Comparison of ENCODE assay signal across 13 cellular contexts in the genomic region with DNA sequence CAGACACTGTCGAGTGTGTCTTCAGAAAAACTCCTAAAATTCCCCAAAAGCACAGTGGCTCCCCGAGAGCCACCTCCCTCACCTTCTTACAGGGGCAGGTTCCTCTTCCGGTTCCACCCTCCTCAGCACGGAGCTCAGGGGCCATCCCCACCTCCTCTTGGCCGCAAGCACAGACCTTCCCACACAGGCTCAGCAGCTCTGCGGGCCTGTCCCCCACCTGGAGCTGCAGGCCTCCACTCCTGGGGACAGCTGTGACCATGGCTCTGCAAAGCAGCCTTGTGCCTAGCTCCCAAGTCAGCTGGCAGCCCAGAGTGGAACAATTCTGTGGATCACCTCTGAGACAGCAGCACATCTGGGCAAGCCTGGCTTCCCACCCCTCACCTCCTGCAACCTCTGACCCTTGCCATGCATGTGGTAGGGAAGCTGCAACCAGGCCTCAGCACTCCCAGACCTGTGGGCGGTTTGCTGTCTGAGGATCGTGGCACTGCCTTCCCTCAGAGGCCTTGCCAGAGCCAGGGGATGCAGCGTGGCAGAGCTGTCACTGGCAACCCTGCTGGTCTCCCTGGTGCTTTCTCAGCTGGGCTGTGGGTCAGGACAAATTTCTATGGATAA.
DNase-seq lines count a peak whose midpoint lies in the region; ATAC-seq and TF ChIP-seq lines count a peak whose summit lies in the region.
"Had no signal": no experiment of that assay in that cellular context is flagged by ENCODE, and none has a peak within 500 bp of the region (broad histone marks: within the 10 kb centered on the region; RNA-seq: fewer than 3 reads in every experiment).

No MANE protein-coding gene starts in this region.

- H3K4me3 ChIP-seq in right cardiac atrium (ENCODE audit: low read length) = no peak overlapping the region
- no peak overlapping the region for H3K4me3 ChIP-seq in upper lobe of right lung
- no peak overlapping the region for H3K4me3 ChIP-seq in gastrocnemius medialis
- H3K4me3 ChIP-seq: gastroesophageal sphincter had no signal

- H3K27ac ChIP-seq in right cardiac atrium (ENCODE audit: low read length) (peak overlapping the region; percentile 46), upper lobe of right lung (no peak overlapping the region), gastrocnemius medialis (no peak overlapping the region)
- H3K27ac ChIP-seq: gastroesophageal sphincter had no signal

- peak overlapping the region; percentile 89 for H3K27ac Mint-ChIP-seq in activated naive CD4-positive, alpha-beta T cell treated with anti-CD3 and anti-CD28 coated beads, Interleukin-2, amount 10 ng/mL, durations not matched to agents 7 days and 5 days
- peak overlapping the region; percentile 94 for H3K27ac Mint-ChIP-seq in T-helper 17 cell

- H3K27me3 Mint-ChIP-seq in activated naive CD4-positive, alpha-beta T cell treated with anti-CD3 and anti-CD28 coated beads, Interleukin-2, amount 10 ng/mL, durations not matched to agents 7 days and 5 days = no peaks in the 10 kb centered on the region
- H3K27me3 Mint-ChIP-seq in T-helper 17 cell = no peaks in the 10 kb centered on the region
- H3K27me3 Mint-ChIP-seq: activated CD4-positive, alpha-beta memory T cell treated with anti-CD3 and anti-CD28 coated beads, Interleukin-2, amount 10 ng/mL, durations not matched to agents 7 days and 5 days had no signal

- H3K4me1 ChIP-seq in right cardiac atrium (ENCODE audit: control insufficient read depth, insufficient read depth, low read length) (no peaks in the 10 kb centered on the region), upper lobe of right lung (no peaks in the 10 kb centered on the region), gastrocnemius medialis (peaks cover 10 to 12% of the 10 kb centered on the region in 2 donors)

- H3K36me3 ChIP-seq in upper lobe of right lung (peaks cover 19% of the 10 kb centered on the region), gastrocnemius medialis (peaks cover 0 to 14% of the 10 kb centered on the region in 2 donors)

- no peak overlapping the region for H3K4me3 Mint-ChIP-seq in activated naive CD4-positive, alpha-beta T cell treated with anti-CD3 and anti-CD28 coated beads, Interleukin-2, amount 10 ng/mL, durations not matched to agents 7 days and 5 days
- H3K4me3 Mint-ChIP-seq in T-helper 17 cell = peak overlapping the region; percentile 39
- H3K4me3 Mint-ChIP-seq: activated CD4-positive, alpha-beta memory T cell treated with anti-CD3 and anti-CD28 coated beads, Interleukin-2, amount 10 ng/mL, durations not matched to agents 7 days and 5 days had no signal

- WGBS in right cardiac atrium = 69% methylated on average over 9 of the region's 9 CpGs

- no peak for TF ChIP-seq CTCF in upper lobe of right lung (IDR thresholded peaks at IDR 0.05)
- TF ChIP-seq CTCF in gastrocnemius medialis (IDR thresholded peaks at IDR 0.05 in 4 of 5, conservative IDR thresholded peaks at IDR 0.05 in 1 of 5) = no peak

- CTCF ChIA-PET in activated naive CD4-positive, alpha-beta T cell treated with anti-CD3 and anti-CD28 coated beads, Interleukin-2, amount 10 ng/mL, durations not matched to agents 7 days and 5 days (lab: Charles Lee) = interaction anchor here (1.1 to 1.9 kb wide), 2 partner anchors 8 to 11 kb away, joined by 4 to 6 read pairs; no protein-coding TSS in a partner anchor

- H3K27me3 ChIP-seq in right cardiac atrium (ENCODE audit: control insufficient read depth, insufficient read depth) (no peaks in the 10 kb centered on the region), upper lobe of right lung (no peaks in the 10 kb centered on the region), gastrocnemius medialis (no peaks in the 10 kb centered on the region)
- H3K27me3 ChIP-seq: gastroesophageal sphincter had no signal

- TF ChIP-seq POLR2A in gastrocnemius medialis (IDR thresholded peaks at IDR 0.05) = no peak

- no peak for DNase-seq in activated naive CD4-positive, alpha-beta T cell treated with anti-CD3 and anti-CD28 coated beads, Interleukin-2, amount 10 ng/mL, durations not matched to agents 7 days and 5 days
- no peak for DNase-seq in activated naive CD4-positive, alpha-beta T cell treated with Interleukin-2 at 50 U/mL for 16 hours
- DNase-seq in T-helper 17 cell (no peak), right cardiac atrium (peak in 1 of 3 donors; percentile 47), upper lobe of right lung (peak; percentile 77), gastrocnemius medialis (no peak)
- DNase-seq: activated CD4-positive, alpha-beta memory T cell treated with anti-CD3 and anti-CD28 coated beads, Interleukin-2, amount 10 ng/mL, durations not matched to agents 7 days and 5 days; activated effector memory CD4-positive, alpha-beta T cell treated with Interleukin-2 at 50 U/mL for 16 hours; SHP77 treated with DMSO at 0.1 percent for 48 hours; stimulated activated CD4-positive, alpha-beta T cell treated with anti-CD3 and anti-CD28 coated beads, Interleukin-4, amount 100 ng/mL, for 1 hour had no signal

- H3K9me3 Mint-ChIP-seq in activated naive CD4-positive, alpha-beta T cell treated with anti-CD3 and anti-CD28 coated beads, Interleukin-2, amount 10 ng/mL, durations not matched to agents 7 days and 5 days = no peaks in the 10 kb centered on the region
- H3K9me3 Mint-ChIP-seq: activated CD4-positive, alpha-beta memory T cell treated with anti-CD3 and anti-CD28 coated beads, Interleukin-2, amount 10 ng/mL, durations not matched to agents 7 days and 5 days had no signal

- peaks cover 24% of the 10 kb centered on the region for H3K4me1 Mint-ChIP-seq in activated naive CD4-positive, alpha-beta T cell treated with anti-CD3 and anti-CD28 coated beads, Interleukin-2, amount 10 ng/mL, durations not matched to agents 7 days and 5 days
- H3K4me1 Mint-ChIP-seq in T-helper 17 cell = peaks cover 29% of the 10 kb centered on the region

- H3K9me3 ChIP-seq in T-helper 17 cell (ENCODE audit: control insufficient read depth, low read length, poor library complexity, severe bottlenecking) (no peaks in the 10 kb centered on the region), right cardiac atrium (ENCODE audit: control insufficient read depth, low read length) (no peaks in the 10 kb centered on the region), upper lobe of right lung (no peaks in the 10 kb centered on the region), gastrocnemius medialis (no peaks in the 10 kb centered on the region)
- H3K9me3 ChIP-seq: gastroesophageal sphincter had no signal

- intact Hi-C loops in right cardiac atrium (cut with DNase I) = loop anchor here in 1 of 4 donors (10.0 kb wide), 1 partner anchor 199 kb away; no protein-coding TSS in a partner anchor
- intact Hi-C loops in upper lobe of right lung (cut with DNase I) = no loop called here
- intact Hi-C loops in gastrocnemius medialis (cut with DNase I; ENCODE audit: low total_unique reads) = no loop called here

- peak; percentile 28 for ATAC-seq in T-helper 17 cell
- peak; percentile 32 for ATAC-seq in right cardiac atrium
- peak; percentile 85 for ATAC-seq in upper lobe of right lung
- no peak for ATAC-seq in GM18858 (IDR thresholded peaks at IDR 0.05; ENCODE audit: unreplicated experiment)
- ATAC-seq in GM21360 (IDR thresholded peaks at IDR 0.05; ENCODE audit: unreplicated experiment) = no peak
- no peak for ATAC-seq in gastrocnemius medialis
- ATAC-seq: gastroesophageal sphincter had no signal

- peaks cover 32% of the 10 kb centered on the region for H3K36me3 Mint-ChIP-seq in activated naive CD4-positive, alpha-beta T cell treated with anti-CD3 and anti-CD28 coated beads, Interleukin-2, amount 10 ng/mL, durations not matched to agents 7 days and 5 days
- peaks cover 9% of the 10 kb centered on the region for H3K36me3 Mint-ChIP-seq in T-helper 17 cell (ENCODE audit: low read depth)

- in situ Hi-C loops in gastrocnemius medialis (cut with MboI; ENCODE audit: low sequenced_read_pairs in 4 of 4) = loop anchor here in 1 of 4 donors (25.0 kb wide), 1 partner anchor 209 kb away; the partner anchor contains the start of gene ZFAND4

Comparison
In these comparisons a context has a peak if more than half of its experiments do, and no peak if none do; other contexts are left out.
1. ATAC-seq: peak in T-helper 17 cell (single experiment), right cardiac atrium (2 of 2) and upper lobe of right lung (single experiment); none in GM18858 (single experiment), GM21360 (single experiment) and gastrocnemius medialis (0 of 2).